In the genomic region with DNA sequence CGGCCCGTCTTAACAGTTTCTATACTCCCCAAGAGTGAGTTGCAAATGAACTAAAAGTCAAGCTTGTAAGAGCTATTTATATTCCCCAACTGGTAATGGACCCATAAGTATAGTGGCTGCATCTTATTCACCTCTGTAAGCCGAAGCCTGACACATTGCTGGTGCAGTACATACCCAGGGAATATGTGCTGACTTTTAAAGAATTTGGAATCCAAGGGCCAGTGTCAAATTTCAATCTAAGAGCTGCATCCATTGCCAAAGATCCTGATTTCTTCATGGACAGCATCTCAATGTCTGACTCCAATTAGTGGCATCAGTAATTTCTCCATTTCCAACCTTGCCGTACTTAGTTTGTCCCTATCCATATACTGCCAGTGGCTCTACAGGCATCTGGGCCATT, we compare ENCODE assay signal across 20 cellular contexts.
"Had no signal": no experiment of that assay in that cellular context is flagged by ENCODE, and none has a peak within 500 bp of the region (broad histone marks: within the 10 kb centered on the region; RNA-seq: fewer than 3 reads in every experiment).

No MANE protein-coding gene starts in this region.

- H3K27ac Mint-ChIP-seq: effector memory CD8-positive, alpha-beta T cell; naive thymus-derived CD4-positive, alpha-beta T cell; nephron progenitor cell; stimulated activated memory B cell treated with anti-CD40 and anti-IgM and Interleukin-4, amounts not matched to agents 10 μg/mL and 1 μg/mL and 100 μg/mL, for 72 hours; stimulated activated naive CD8-positive, alpha-beta T cell treated with anti-CD3 and anti-CD28 coated beads, Interleukin-15, Interleukin-2, amounts not matched to agents 100 ng/mL and 50 ng/mL, for 24 hours had no signal

- H3K4me3 ChIP-seq: esophagus squamous epithelium, gastroesophageal sphincter, hepatocyte, prostate gland, right lobe of liver, spleen, tibial artery, upper lobe of left lung, uterus had no signal

- DNase-seq: effector memory CD8-positive, alpha-beta T cell; esophagus squamous epithelium; kidney; left colon; naive thymus-derived CD4-positive, alpha-beta T cell; nephron progenitor cell; retina; right lobe of liver; spleen; stimulated activated CD4-positive, alpha-beta T cell treated with anti-CD3 and anti-CD28 coated beads, Interleukin-15, amount 100 ng/mL, for 24 hours; stimulated activated CD4-positive, alpha-beta T cell treated with anti-CD3 and anti-CD28 coated beads, Interleukin-1b, Interleukin-23, amount 100 ng/mL, for 48 hours; stimulated activated CD4-positive, alpha-beta T cell treated with anti-CD3 and anti-CD28 coated beads, Interleukin-4, amount 100 ng/mL, for 24 hours; tibial artery; upper lobe of left lung; uterus had no signal

- H3K4me1 Mint-ChIP-seq: nephron progenitor cell; stimulated activated memory B cell treated with anti-CD40 and anti-IgM and Interleukin-4, amounts not matched to agents 10 μg/mL and 1 μg/mL and 100 μg/mL, for 72 hours had no signal

- H3K4me3 Mint-ChIP-seq: effector memory CD8-positive, alpha-beta T cell; naive thymus-derived CD4-positive, alpha-beta T cell; nephron progenitor cell; stimulated activated memory B cell treated with anti-CD40 and anti-IgM and Interleukin-4, amounts not matched to agents 10 μg/mL and 1 μg/mL and 100 μg/mL, for 72 hours; stimulated activated naive CD8-positive, alpha-beta T cell treated with anti-CD3 and anti-CD28 coated beads, Interleukin-15, Interleukin-2, amounts not matched to agents 100 ng/mL and 50 ng/mL, for 24 hours had no signal

- H3K36me3 Mint-ChIP-seq: stimulated activated memory B cell treated with anti-CD40 and anti-IgM and Interleukin-4, amounts not matched to agents 10 μg/mL and 1 μg/mL and 100 μg/mL, for 72 hours had no signal

- ATAC-seq: effector memory CD8-positive, alpha-beta T cell; gastroesophageal sphincter; left colon; naive thymus-derived CD4-positive, alpha-beta T cell; right lobe of liver; stimulated activated memory B cell treated with anti-CD40 and anti-IgM and Interleukin-4, amounts not matched to agents 10 μg/mL and 1 μg/mL and 100 μg/mL, for 72 hours had no signal
